Comparison of ENCODE assay signal across 14 cellular contexts in the genomic region with DNA sequence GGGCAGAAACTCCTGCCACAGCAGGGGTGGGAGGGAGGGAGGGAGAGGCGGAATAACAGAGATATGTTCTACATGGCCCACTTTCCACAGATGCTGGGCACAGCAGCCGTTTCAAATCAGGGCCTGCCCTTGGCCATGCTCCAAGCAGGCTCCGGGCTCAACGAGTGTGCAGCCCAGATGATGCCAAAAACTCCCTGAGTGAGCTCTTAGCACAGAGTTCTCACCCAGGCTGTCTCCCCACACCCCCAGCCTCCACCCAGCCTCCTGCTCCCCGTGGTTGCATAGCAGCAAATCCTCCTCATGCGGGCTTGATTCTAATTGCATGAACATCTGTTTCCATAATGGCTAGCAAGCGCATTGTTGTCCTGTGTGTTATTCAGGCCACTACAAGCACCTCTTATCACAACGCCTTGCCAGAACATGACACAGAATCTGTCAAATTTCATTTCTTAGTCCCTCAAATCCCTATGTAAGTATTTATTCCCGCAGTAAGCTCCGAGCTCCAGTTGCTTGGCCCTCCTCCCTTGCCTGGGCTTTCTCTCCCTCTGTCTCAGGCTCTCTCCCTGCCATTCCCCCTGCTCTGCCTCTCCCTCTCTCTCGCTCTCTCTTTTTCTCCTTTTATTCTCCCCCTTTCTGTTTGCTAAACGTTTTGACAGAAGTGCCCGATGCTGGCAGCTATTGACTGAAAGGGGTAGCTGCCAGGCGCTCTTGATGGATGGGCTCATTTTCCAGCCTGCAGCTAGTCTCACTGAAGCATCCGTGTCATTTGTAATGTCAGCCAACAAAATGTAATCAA.
DNase-seq lines count a peak whose midpoint lies in the region; TF ChIP-seq lines count a peak whose summit lies in the region.
"Had no signal": no experiment of that assay in that cellular context is flagged by ENCODE, and none has a peak within 500 bp of the region (broad histone marks: within the 10 kb centered on the region; RNA-seq: fewer than 3 reads in every experiment).

No MANE protein-coding gene starts in this region.

- DNase-seq in DMS79 (lab: John Stamatoyannopoulos, UW), result peak; percentile 93
- DNase-seq in NCI-H2029 treated with DMSO at 0.1 percent for 48 hours (lab: John Stamatoyannopoulos, UW), result peak; percentile 76
- peak; percentile 22 for DNase-seq in colonic mucosa
- DNase-seq in nephron progenitor cell, result peak; percentile 15
- DNase-seq in Calu3, result no peak
- DNase-seq in dermis blood vessel endothelial cell, result no peak
- no peak for DNase-seq in hepatic stellate cell (ENCODE audit: low spot score)
- DNase-seq: activated CD4-positive, CD25-positive, alpha-beta regulatory T cell; activated CD8-positive, alpha-beta memory T cell treated with anti-CD3 and anti-CD28 coated beads, Interleukin-2, amount 50 U/mL, for 48 hours; H7; islet precursor cell; Kasumi-1 had no signal

- H3K4me3 Mint-ChIP-seq in nephron progenitor cell (no peak overlapping the region), Calu3 (ENCODE audit: low read depth, unreplicated experiment) (no peak overlapping the region)

- H3K9me3 ChIP-seq in colonic mucosa, result no peaks in the 10 kb centered on the region
- H3K9me3 ChIP-seq: BLaER1 had no signal

- CTCF ChIA-PET in Calu3 (lab: Charles Lee), result no interaction called here

- H3K4me3 ChIP-seq in colonic mucosa, result no peak overlapping the region
- H3K4me3 ChIP-seq: BLaER1 had no signal

- H3K36me3 Mint-ChIP-seq in nephron progenitor cell (ENCODE audit: low read depth), result no peaks in the 10 kb centered on the region
- no peaks in the 10 kb centered on the region for H3K36me3 Mint-ChIP-seq in Calu3 (ENCODE audit: insufficient read depth, unreplicated experiment)

- H3K4me1 ChIP-seq in colonic mucosa, result no peaks in the 10 kb centered on the region
- H3K4me1 ChIP-seq: BLaER1 had no signal

- no peaks in the 10 kb centered on the region for H3K27me3 ChIP-seq in colonic mucosa
- H3K27me3 ChIP-seq: BLaER1 had no signal

- no peaks in the 10 kb centered on the region for H3K9me3 Mint-ChIP-seq in nephron progenitor cell
- no peaks in the 10 kb centered on the region for H3K9me3 Mint-ChIP-seq in Calu3 (ENCODE audit: low read depth, unreplicated experiment)

- intact Hi-C loops in colonic mucosa (cut with DNase I) (no loop called here), Calu3 (cut with micrococcal nuclease; ENCODE audit: unreplicated experiment) (no loop called here)

- no peak overlapping the region for H3K27ac ChIP-seq in colonic mucosa
- H3K27ac ChIP-seq: BLaER1, HL-60 had no signal

- no peaks in the 10 kb centered on the region for H3K36me3 ChIP-seq in colonic mucosa
- H3K36me3 ChIP-seq: BLaER1 had no signal

- H3K4me1 Mint-ChIP-seq in nephron progenitor cell (peaks cover 36% of the 10 kb centered on the region), Calu3 (ENCODE audit: low read depth, unreplicated experiment) (no peaks in the 10 kb centered on the region)

- H3K27me3 Mint-ChIP-seq in nephron progenitor cell (ENCODE audit: low read depth, poor library complexity) (no peaks in the 10 kb centered on the region), Calu3 (ENCODE audit: unreplicated experiment) (peaks cover 30% of the 10 kb centered on the region)

- H3K9ac ChIP-seq in colonic mucosa (ENCODE audit: low read depth in 2 of 2, low read length in 2 of 2), result no peak overlapping the region
- H3K9ac ChIP-seq: BLaER1 had no signal

- no peak for TF ChIP-seq CTCF in colonic mucosa (IDR thresholded peaks at IDR 0.05)
- TF ChIP-seq CTCF in nephron progenitor cell (IDR thresholded peaks at IDR 0.05), result no peak
- TF ChIP-seq CTCF in Calu3 (IDR thresholded peaks at IDR 0.05; ENCODE audit: unreplicated experiment), result no peak

- no TSS peak for BruUV-seq in Calu3 (replicated peaks; lab: Mats Ljungman, UMichigan)

- H3K27ac Mint-ChIP-seq in nephron progenitor cell, result peak overlapping the region; percentile 42
- H3K27ac Mint-ChIP-seq in Calu3 (ENCODE audit: unreplicated experiment), result no peak overlapping the region

Comparison
In these comparisons a context has a peak if more than half of its experiments do, and no peak if none do; other contexts are left out.
1. DNase-seq: peak in DMS79 (single experiment), NCI-H2029 treated with DMSO at 0.1 percent for 48 hours (single experiment), colonic mucosa (single experiment) and nephron progenitor cell (single experiment); none in Calu3 (single experiment), dermis blood vessel endothelial cell (single experiment) and hepatic stellate cell (single experiment).